25 cellular contexts compared by ENCODE assay signal in genomic region chr7:26458751-26459150, GRCh38.
"Had no signal": no experiment of that assay in that cellular context is flagged by ENCODE, and none has a peak within 500 bp of the region (broad histone marks: within the 10 kb centered on the region; RNA-seq: fewer than 3 reads in every experiment).

No MANE protein-coding gene starts in this region.

- H3K4me3 ChIP-seq: hepatocyte, left ventricle myocardium inferior, lung, neural progenitor cell, psoas muscle, right atrium auricular region, right lobe of liver, smooth muscle cell, stomach, testis, thyroid gland, transverse colon, upper lobe of left lung, vagina had no signal

- H3K9ac ChIP-seq: neural progenitor cell, parathyroid adenoma had no signal

- H3K79me2 ChIP-seq: hepatocyte, parathyroid adenoma had no signal

- DNase-seq: islet precursor cell; left ventricle myocardium inferior; naive B cell; natural killer cell; nephron progenitor cell; occipital lobe; psoas muscle; right lobe of liver; stimulated activated CD4-positive, alpha-beta T cell treated with anti-CD3 and anti-CD28 coated beads, Interleukin-2, amount 100 ng/mL, for 24 hours; stimulated activated CD4-positive, alpha-beta T cell treated with anti-CD3 and anti-CD28 coated beads, Interleukin-4, amount 100 ng/mL, for 1 hour; stimulated activated naive B cell treated with anti-CD40 and anti-IgM and Interleukin-4, amounts not matched to agents 10 μg/mL and 1 μg/mL and 100 μg/mL, for 72 hours; stimulated activated naive CD8-positive, alpha-beta T cell treated with anti-CD3 and anti-CD28 coated beads, Interleukin-15, Interleukin-2, amounts not matched to agents 100 U/mL and 50 U/mL, for 24 hours; stomach; testis; thyroid gland; transverse colon; upper lobe of left lung had no signal

- H3K9me3 ChIP-seq: left ventricle myocardium inferior, neutrophil, psoas muscle, right atrium auricular region, right lobe of liver, stomach, testis, thyroid gland, transverse colon, upper lobe of left lung, vagina had no signal

- H3K36me3 ChIP-seq: left ventricle myocardium inferior, neural progenitor cell, neutrophil, right atrium auricular region, right lobe of liver, stomach, thyroid gland, transverse colon, upper lobe of left lung, vagina had no signal

- H2AFZ ChIP-seq: hepatocyte, neural progenitor cell, parathyroid adenoma had no signal

- ATAC-seq: natural killer cell; psoas muscle; right lobe of liver; stimulated activated naive CD8-positive, alpha-beta T cell treated with anti-CD3 and anti-CD28 coated beads, Interleukin-15, Interleukin-2, amounts not matched to agents 100 U/mL and 50 U/mL, for 24 hours had no signal

- H3K4me1 ChIP-seq: left ventricle myocardium inferior, neural progenitor cell, parathyroid adenoma, psoas muscle, right atrium auricular region, testis, thyroid gland, upper lobe of left lung, vagina had no signal

- H3K27me3 ChIP-seq: hepatocyte, neural progenitor cell, neutrophil, right atrium auricular region, right lobe of liver, stomach, testis, thyroid gland, transverse colon, upper lobe of left lung, vagina had no signal

- H3K4me2 ChIP-seq: hepatocyte, neural progenitor cell had no signal

- H3K27ac ChIP-seq: hepatocyte, left ventricle myocardium inferior, neural progenitor cell, neutrophil, parathyroid adenoma, psoas muscle, right atrium auricular region, right lobe of liver, stomach, testis, thyroid gland, transverse colon, upper lobe of left lung, vagina had no signal
